In genomic region chr3:113150253-113150652, GRCh38 we compare ENCODE assay signal across 16 cellular contexts.
DNase-seq lines count a peak whose midpoint lies in the region; ATAC-seq and TF ChIP-seq lines count a peak whose summit lies in the region.
"Had no signal": no experiment of that assay in that cellular context is flagged by ENCODE, and none has a peak within 500 bp of the region (broad histone marks: within the 10 kb centered on the region; RNA-seq: fewer than 3 reads in every experiment).

No MANE protein-coding gene starts in this region.

- no peaks in the 10 kb centered on the region for H3K9me3 ChIP-seq in HEK293 (ENCODE audit: control insufficient read depth, insufficient read depth, low read depth, low read length)
- H3K9me3 ChIP-seq in gastroesophageal sphincter: no peaks in the 10 kb centered on the region
- H3K9me3 ChIP-seq in subcutaneous abdominal adipose tissue (ENCODE audit: control insufficient read depth in 5 of 5, low read length in 5 of 5): no peaks in the 10 kb centered on the region
- H3K9me3 ChIP-seq: Peyer's patch had no signal

- 71% methylated on average over 1 of the region's 5 CpGs; no CpG with 5 or more reads in 1 of the 2 donors for WGBS in gastroesophageal sphincter (ENCODE audit: low coverage in 1 of 2), 2 donors

- H3K4me1 Mint-ChIP-seq in nephron progenitor cell: peaks cover 100% of the 10 kb centered on the region

- H3K27ac ChIP-seq in HEK293 (ENCODE audit: extremely low read depth, low read depth, low read length) (peak overlapping the region; percentile 27; the same call in 1 of the 2 replicates), gastroesophageal sphincter (peak overlapping the region; percentile 72 to 93 (median 84)), subcutaneous abdominal adipose tissue (ENCODE audit: low read depth, low read length) (peak overlapping the region; percentile 57)

- H3K4me3 Mint-ChIP-seq in nephron progenitor cell: peak overlapping the region; percentile 40
- H3K4me3 Mint-ChIP-seq: GM23338 had no signal

- H3K36me3 ChIP-seq in HEK293 (ENCODE audit: control insufficient read depth in 2 of 2, insufficient read depth in 1 of 2, low read length in 2 of 2) (no peaks in the 10 kb centered on the region), gastroesophageal sphincter (no peaks in the 10 kb centered on the region), subcutaneous abdominal adipose tissue (ENCODE audit: control insufficient read depth in 5 of 5, insufficient read depth in 5 of 5, low read length in 5 of 5) (no peaks in the 10 kb centered on the region)
- H3K36me3 ChIP-seq: Peyer's patch had no signal

- no peaks in the 10 kb centered on the region for H3K9me3 Mint-ChIP-seq in nephron progenitor cell
- H3K9me3 Mint-ChIP-seq: GM23338 had no signal

- no peak for ATAC-seq in gastroesophageal sphincter
- ATAC-seq in omental fat pad (ENCODE audit: low FRiP score): no peak
- no peak for ATAC-seq in GM18505 (IDR thresholded peaks at IDR 0.05; ENCODE audit: unreplicated experiment)
- ATAC-seq: GM23338 had no signal

- no peaks in the 10 kb centered on the region for H3K36me3 Mint-ChIP-seq in nephron progenitor cell (ENCODE audit: low read depth)

- H3K4me1 ChIP-seq in HEK293 (ENCODE audit: control insufficient read depth, insufficient read depth, low read length) (peaks cover 13% of the 10 kb centered on the region; the same call in 1 of the 2 replicates), gastroesophageal sphincter (peaks cover 29 to 92% (median 44%) of the 10 kb centered on the region in 3 donors), subcutaneous abdominal adipose tissue (ENCODE audit: control insufficient read depth in 5 of 5, insufficient read depth in 5 of 5, low read length in 5 of 5) (peaks cover 1 to 43% (median 39%) of the 10 kb centered on the region in 5 donors)

- TF ChIP-seq POLR2A in gastroesophageal sphincter (IDR thresholded peaks at IDR 0.05) (no peak), GM18505 (IDR thresholded peaks at IDR 0.05; ENCODE audit: borderline replicate concordance, extremely low read depth, insufficient read depth, insufficient read length) (no peak)

- TF ChIP-seq EP300 in gastroesophageal sphincter (IDR thresholded peaks at IDR 0.05): no peak

- H3K4me3 ChIP-seq in HEK293 (ENCODE audit: low read depth, low read length): no peak overlapping the region
- no peak overlapping the region for H3K4me3 ChIP-seq in gastroesophageal sphincter
- no peak overlapping the region for H3K4me3 ChIP-seq in subcutaneous abdominal adipose tissue (ENCODE audit: low read depth in 1 of 5, low read length in 5 of 5)
- H3K4me3 ChIP-seq: GM23338, Peyer's patch had no signal

- DNase-seq in nephron progenitor cell (no peak), omental fat pad (ENCODE audit: low spot score) (no peak), NCI-H2107 (lab: John Stamatoyannopoulos, UW) (no peak)
- no peak for DNase-seq in stimulated activated CD4-positive, alpha-beta T cell treated with anti-CD3 and anti-CD28 coated beads, Interleukin-4, amount 100 ng/mL, for 4 hours
- DNase-seq: DMS 273 treated with DMSO at 0.1 percent for 48 hours, KBM-7, NCI-H1105, NCI-H1694 treated with DMSO at 0.1 percent for 48 hours, NCI-H446 treated with DMSO at 0.1 percent for 48 hours, NCI-H774, Peyer's patch had no signal

- no peaks in the 10 kb centered on the region for H3K27me3 ChIP-seq in gastroesophageal sphincter
- no peaks in the 10 kb centered on the region for H3K27me3 ChIP-seq in subcutaneous abdominal adipose tissue (ENCODE audit: control insufficient read depth in 5 of 5, insufficient read depth in 4 of 5, low read length in 5 of 5)
- H3K27me3 ChIP-seq: Peyer's patch had no signal

- H3K27me3 Mint-ChIP-seq in nephron progenitor cell (ENCODE audit: low read depth, poor library complexity): peaks cover 2% of the 10 kb centered on the region

- peak overlapping the region; percentile 100 for H3K27ac Mint-ChIP-seq in nephron progenitor cell
- H3K27ac Mint-ChIP-seq: GM23338 had no signal

- H3K9ac ChIP-seq in subcutaneous abdominal adipose tissue (ENCODE audit: low read length in 5 of 5): no peak overlapping the region

- CTCF ChIA-PET in HEK293 (lab: Yijun Ruan, JAX): no interaction called here

- POLR2A ChIA-PET in HEK293 (lab: Yijun Ruan, JAX): no interaction called here

- TF ChIP-seq CTCF in HEK293 (tag by site-specific recombination; IDR thresholded peaks at IDR 0.05) (no peak), gastroesophageal sphincter (IDR thresholded peaks at IDR 0.05) (no peak), nephron progenitor cell (IDR thresholded peaks at IDR 0.05) (no peak), omental fat pad (IDR thresholded peaks at IDR 0.05) (no peak)

TF ChIP-seq in HEK293, 187 proteins besides CTCF, POLR2A, EP300 and RAD21 (continues in another document):
- TF ChIP-seq ZBTB20 (tag by site-specific recombination; IDR thresholded peaks at IDR 0.05) (no peak), ZNF24 (tag by site-specific recombination; IDR thresholded peaks at IDR 0.05) (no peak), TRIM28 (IDR thresholded peaks at IDR 0.05; ENCODE audit: borderline replicate concordance, low read length) (no peak), ZNF19 (tag by site-specific recombination; IDR thresholded peaks at IDR 0.05; ENCODE audit: low read depth) (no peak), PRDM2 (tag by site-specific recombination; IDR thresholded peaks at IDR 0.05; ENCODE audit: borderline replicate concordance) (no peak), ZNF664 (tag by site-specific recombination; IDR thresholded peaks at IDR 0.05) (no peak), TSHZ1 (tag by site-specific recombination; IDR thresholded peaks at IDR 0.05; ENCODE audit: borderline replicate concordance) (no peak), WT1 (tag by site-specific recombination; IDR thresholded peaks at IDR 0.05) (no peak)

Comparison
In these comparisons a context has a peak if more than half of its experiments do, and no peak if none do; other contexts are left out.
1. H3K27ac ChIP-seq: peak in every context shown above with its lines; median percentile 84 in gastroesophageal sphincter; 57 in subcutaneous abdominal adipose tissue; 27 in HEK293.